8 cellular contexts compared by ENCODE assay signal in the genomic region with DNA sequence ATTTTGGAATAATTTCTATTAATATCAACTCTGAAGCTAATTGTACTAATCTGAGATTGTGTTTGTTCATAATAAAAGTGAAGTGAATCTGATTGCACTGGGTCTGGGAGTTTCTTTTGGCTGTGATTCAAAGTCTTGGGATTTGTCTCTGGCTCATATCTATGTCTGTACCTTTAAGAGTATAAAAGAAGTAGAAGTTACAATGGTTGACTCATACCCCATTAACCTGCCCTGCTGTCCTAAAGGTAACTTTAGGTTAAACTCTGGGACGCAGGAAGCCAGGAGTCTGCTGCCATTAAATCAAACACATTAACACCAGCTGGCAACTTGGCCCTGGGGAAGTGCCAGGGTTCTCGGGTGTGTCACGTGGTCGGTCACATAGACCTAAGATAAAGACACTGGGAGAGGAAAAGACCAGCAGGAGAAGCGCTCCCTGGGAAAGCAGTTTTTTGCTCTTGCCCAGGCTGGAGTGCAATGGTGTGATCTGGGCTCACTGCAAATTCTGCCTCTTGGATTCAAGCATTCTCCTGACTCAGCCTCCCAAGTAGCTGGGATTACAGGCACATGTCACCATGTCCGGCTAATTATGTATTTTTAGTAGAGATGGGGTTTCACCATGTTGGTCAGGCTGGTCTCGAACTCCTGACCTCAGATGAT. TPM values are rescaled to one million over a fixed set of nuclear protein-coding genes. Genes with fewer than 3 reads are reported as not detected.
DNase-seq lines count a peak whose midpoint lies in the region; ATAC-seq and TF ChIP-seq lines count a peak whose summit lies in the region.

No MANE protein-coding gene starts in this region.

- H3K27me3 Mint-ChIP-seq in MCF 10A (ENCODE audit: insufficient read depth, unreplicated experiment), result no peaks in the 10 kb centered on the region

- H3K4me3 ChIP-seq in upper lobe of right lung, result no peak overlapping the region

- H3K9me3 Mint-ChIP-seq in MCF 10A (ENCODE audit: unreplicated experiment), result no peaks in the 10 kb centered on the region

- intact Hi-C loops in MCF 10A (cut with micrococcal nuclease) (loop anchor here (1.0 kb wide), 1 partner anchor 8 kb away; no protein-coding TSS in a partner anchor), left colon (cut with DNase I, micrococcal nuclease) (no loop called here), upper lobe of right lung (cut with DNase I) (no loop called here)

- H3K9me3 ChIP-seq in upper lobe of right lung, result no peaks in the 10 kb centered on the region

- H3K36me3 Mint-ChIP-seq in MCF 10A (ENCODE audit: insufficient read depth, unreplicated experiment), result peaks cover 29% of the 10 kb centered on the region

- peak overlapping the region; percentile 21 for H3K4me3 Mint-ChIP-seq in MCF 10A (ENCODE audit: unreplicated experiment)

- H3K27me3 ChIP-seq in upper lobe of right lung, result no peaks in the 10 kb centered on the region

- CTCF ChIA-PET in MCF 10A (lab: Yijun Ruan, JAX), result interaction anchor here (0.9 to 1.6 kb wide), 4 partner anchors 16 to 514 kb away, joined by 4 to 5 read pairs (median 5); no protein-coding TSS in a partner anchor

- no peak overlapping the region for H3K27ac ChIP-seq in upper lobe of right lung

- TF ChIP-seq CTCF in MCF 10A (IDR thresholded peaks at IDR 0.05; ENCODE audit: unreplicated experiment) (no peak), upper lobe of right lung (IDR thresholded peaks at IDR 0.05) (no peak)

- DNase-seq in EL, result peak; percentile 85
- DNase-seq in NCI-H2196 (lab: John Stamatoyannopoulos, UW; ENCODE audit: unreplicated experiment), result peak; percentile 79
- DNase-seq in MCF 10A (ENCODE audit: unreplicated experiment), result peak; percentile 96
- peak; percentile 88 to 95 for DNase-seq in left colon
- DNase-seq in upper lobe of right lung, result peak; percentile 87
- DNase-seq in HuH-7.5 (ENCODE audit: low spot score), result no peak
- DNase-seq in activated gamma-delta T cell (lab: John Stamatoyannopoulos, UW), result no peak

- POLR2A ChIA-PET in MCF 10A (lab: Yijun Ruan, JAX), result interaction anchor here (0.6 to 13.8 kb wide), 5 partner anchors 10 to 1420 kb away, joined by 4 to 493 read pairs (median 7); a partner anchor contains a TSS

- peaks cover 12% of the 10 kb centered on the region for H3K4me1 ChIP-seq in upper lobe of right lung

- peak overlapping the region; percentile 12 for H3K27ac Mint-ChIP-seq in MCF 10A (ENCODE audit: low read depth, unreplicated experiment)

- BruUV-seq in MCF 10A (replicated peaks; lab: Mats Ljungman, UMichigan), result no TSS peak

- H3K4me1 Mint-ChIP-seq in MCF 10A (ENCODE audit: insufficient read depth, unreplicated experiment), result peaks cover 53% of the 10 kb centered on the region

- peak; percentile 94 for ATAC-seq in left colon
- peak; percentile 92 for ATAC-seq in upper lobe of right lung
- no peak for ATAC-seq in HG03439 (IDR thresholded peaks at IDR 0.05; ENCODE audit: unreplicated experiment)

- H3K36me3 ChIP-seq in upper lobe of right lung, result peaks cover 5% of the 10 kb centered on the region

RNA-seq across cellular contexts. Expression of a gene that starts 17.8 kb away (rescaled TPM):
- total RNA-seq in MCF 10A (2022), result 101 and 179 TPM in 2 replicates
- total RNA-seq in left colon, result 10 to 100 TPM; 70.9 to 90.1 TPM
- total RNA-seq in upper lobe of right lung, result 276 TPM

RNA-seq across cellular contexts. Expression of a gene that starts 34.8 kb away (rescaled TPM):
- total RNA-seq in MCF 10A (2022) (not detected in 2 replicates), left colon (under 1 TPM in 1 of 2 donors, not detected in 1; 0.20 TPM), upper lobe of right lung (2.1 TPM)

Comparison
In these comparisons a context has a peak if more than half of its experiments do, and no peak if none do; other contexts are left out.
1. DNase-seq: peak in EL (single experiment), NCI-H2196 (single experiment), MCF 10A (single experiment), left colon (2 of 2) and upper lobe of right lung (single experiment); none in HuH-7.5 (single experiment) and activated gamma-delta T cell (single experiment).